In the genomic region with DNA sequence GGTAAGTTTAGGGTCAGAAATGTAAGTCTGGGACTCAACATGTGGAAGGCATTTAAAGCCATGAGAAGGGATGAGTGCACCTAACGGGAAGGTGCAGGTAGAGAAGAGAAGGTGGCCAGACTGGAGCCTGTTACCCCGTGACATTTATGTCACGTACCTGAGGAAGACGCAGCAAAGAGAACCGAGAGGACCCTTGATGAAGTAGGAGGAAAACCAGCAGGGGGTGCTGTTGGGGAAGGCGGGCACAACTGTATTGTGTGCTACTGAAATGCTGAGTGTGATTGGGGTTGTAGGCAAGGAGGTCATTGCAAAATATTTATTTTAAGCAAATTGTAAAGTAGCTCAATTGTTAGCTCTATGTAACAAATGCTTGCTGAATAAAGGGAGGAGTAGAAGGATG, we compare ENCODE assay signal across 8 cellular contexts.
DNase-seq lines count a peak whose midpoint lies in the region; ATAC-seq and TF ChIP-seq lines count a peak whose summit lies in the region.

No MANE protein-coding gene starts in this region.

- ATAC-seq in GM19463 (IDR thresholded peaks at IDR 0.05; ENCODE audit: unreplicated experiment), result no peak

- no peak overlapping the region for H2BK120ac ChIP-seq in trophoblast cell (ENCODE audit: insufficient read depth, low read length, poor library complexity)

- H3K23ac ChIP-seq in trophoblast cell (ENCODE audit: low read length), result no peak overlapping the region

- DNase-seq in AG04449 (ENCODE audit: low read depth, low spot score) (no peak), GM23248 (peak; percentile 24), choroid plexus epithelial cell (ENCODE audit: low read depth) (peak; percentile 9), trophoblast cell (peak; percentile 6 to 51), NCI-H2029 treated with DMSO at 0.1 percent for 48 hours (lab: John Stamatoyannopoulos, UW) (no peak), AG20443 (ENCODE audit: low spot score) (no peak)
- DNase-seq in activated CD4-positive, CD25-positive, alpha-beta regulatory T cell treated with anti-CD3 and anti-CD28 coated beads, Interleukin-2, amount 50 U/mL, for 16 hours (ENCODE audit: low read depth, low spot score), result peak; percentile 38

- no peaks in the 10 kb centered on the region for H3K9me3 ChIP-seq in GM23248 (ENCODE audit: low read depth)
- H3K9me3 ChIP-seq in trophoblast cell (ENCODE audit: insufficient read depth, low read depth, low read length), result no peaks in the 10 kb centered on the region

- no peak overlapping the region for H3K18ac ChIP-seq in trophoblast cell (ENCODE audit: low read length)

- no peak overlapping the region for H4K12ac ChIP-seq in trophoblast cell (ENCODE audit: low read depth, low read length)

- TF ChIP-seq CTCF in AG04449 (IDR thresholded peaks at IDR 0.05; ENCODE audit: insufficient read depth, low read length, missing control alignments) (peak; percentile 34), choroid plexus epithelial cell (conservative IDR thresholded peaks at IDR 0.05; ENCODE audit: low read depth, low read length) (peak; percentile 49)

- H2AFZ ChIP-seq in GM23248 (no peak overlapping the region), trophoblast cell (ENCODE audit: insufficient read depth, low read length, poor library complexity) (no peak overlapping the region)

- no peak overlapping the region for H3K4me2 ChIP-seq in GM23248 (ENCODE audit: unreplicated experiment)
- H3K4me2 ChIP-seq in trophoblast cell (ENCODE audit: low read length), result no peak overlapping the region

- H3K27ac ChIP-seq in GM23248, result no peak overlapping the region
- H3K27ac ChIP-seq in trophoblast cell (ENCODE audit: low read depth, low read length), result no peak overlapping the region

- no peak overlapping the region for H2BK12ac ChIP-seq in trophoblast cell (ENCODE audit: low read length)

- H4K8ac ChIP-seq in trophoblast cell (ENCODE audit: low read depth, low read length), result no peak overlapping the region

- H3K27me3 ChIP-seq in GM23248 (replicated peaks; ENCODE audit: insufficient read depth), result peaks cover 15% of the 10 kb centered on the region; the same call in 1 of the 2 replicates
- no peaks in the 10 kb centered on the region for H3K27me3 ChIP-seq in trophoblast cell (ENCODE audit: insufficient read depth, low read length)

- no peaks in the 10 kb centered on the region for H3K9me2 ChIP-seq in GM23248 (ENCODE audit: insufficient read depth)

- in situ Hi-C loops in GM23248 (cut with MboI), result no loop called here

- H3K4ac ChIP-seq in trophoblast cell (ENCODE audit: low read depth, low read length), result no peak overlapping the region

- H2BK5ac ChIP-seq in trophoblast cell (ENCODE audit: low read depth, low read length, poor library complexity), result no peak overlapping the region

- H3K9ac ChIP-seq in GM23248 (no peak overlapping the region), trophoblast cell (ENCODE audit: low read length) (no peak overlapping the region)

- 41 to 44% methylated on average over 6 of the region's 6 CpGs for WGBS in GM23248 (ENCODE audit: low coverage in 1 of 2, low lambda C conversion rate in 2 of 2, missing lambda C conversion rate in 2 of 2), 2 experiments
- WGBS in trophoblast cell (ENCODE audit: extremely low coverage, insufficient coverage, insufficient read length), result no CpG with 5 or more reads among the region's 6 CpGs

- H3K4me3 ChIP-seq in AG04449 (ENCODE audit: low read depth, low read length) (no peak overlapping the region), GM23248 (no peak overlapping the region), choroid plexus epithelial cell (ENCODE audit: low read depth, low read length) (no peak overlapping the region), trophoblast cell (ENCODE audit: low read depth, low read length) (no peak overlapping the region)

- H3F3A ChIP-seq in GM23248 (ENCODE audit: insufficient read depth), result no peaks in the 10 kb centered on the region

- no peaks in the 10 kb centered on the region for H4K20me1 ChIP-seq in GM23248 (ENCODE audit: insufficient read depth)

- H3K4me1 ChIP-seq in GM23248 (ENCODE audit: insufficient read depth) (no peaks in the 10 kb centered on the region), trophoblast cell (ENCODE audit: control insufficient read depth in 1 of 2, insufficient read depth in 2 of 2, low read length in 2 of 2) (no peaks in the 10 kb centered on the region)

- H2AK5ac ChIP-seq in trophoblast cell (ENCODE audit: low read length), result no peak overlapping the region

- no peak overlapping the region for H4K91ac ChIP-seq in trophoblast cell (ENCODE audit: low read depth, low read length)

- no peak overlapping the region for H3K14ac ChIP-seq in trophoblast cell (ENCODE audit: low read length)

- CTCF ChIA-PET in AG04449 (lab: Yijun Ruan, JAX), result interaction anchor here (0.8 to 2.1 kb wide), 6 partner anchors 231 to 766 kb away, joined by 3 to 6 read pairs (median 3); no protein-coding TSS in a partner anchor

- no peaks in the 10 kb centered on the region for H3K36me3 ChIP-seq in GM23248 (ENCODE audit: low read depth)
- no peaks in the 10 kb centered on the region for H3K36me3 ChIP-seq in trophoblast cell (ENCODE audit: control insufficient read depth in 1 of 2, insufficient read depth in 2 of 2, low read length in 2 of 2)

- POLR2A ChIA-PET in AG04449 (lab: Yijun Ruan, JAX), result no interaction called here

- no peaks in the 10 kb centered on the region for H3K79me1 ChIP-seq in trophoblast cell (ENCODE audit: low read length)

- no peaks in the 10 kb centered on the region for H3K79me2 ChIP-seq in GM23248 (ENCODE audit: insufficient read depth)
- H3K79me2 ChIP-seq in trophoblast cell (ENCODE audit: control insufficient read depth, insufficient read depth, low read length, poor library complexity), result no peaks in the 10 kb centered on the region

Comparison
In these comparisons a context has a peak if more than half of its experiments do, and no peak if none do; other contexts are left out.
1. DNase-seq: peak in GM23248 (single experiment), activated CD4-positive, CD25-positive, alpha-beta regulatory T cell treated with anti-CD3 and anti-CD28 coated beads, Interleukin-2, amount 50 U/mL, for 16 hours (single experiment), choroid plexus epithelial cell (single experiment) and trophoblast cell (2 of 2); none in AG04449 (single experiment), NCI-H2029 treated with DMSO at 0.1 percent for 48 hours (single experiment) and AG20443 (single experiment).